8 cellular contexts compared by ENCODE assay signal in genomic region chr3:11803977-11804903, GRCh38. TPM values are rescaled to one million over a fixed set of nuclear protein-coding genes. Genes with fewer than 3 reads are reported as not detected.
A peak's percentile ranks its signal among the peaks of the same experiment; 100 is the strongest.
DNase-seq lines count a peak whose midpoint lies in the region; ATAC-seq and TF ChIP-seq lines count a peak whose summit lies in the region.

No MANE protein-coding gene starts in this region.

- no peaks in the 10 kb centered on the region for H3K27me3 ChIP-seq in neuronal stem cell (ENCODE audit: control insufficient read depth in 3 of 3, insufficient read depth in 3 of 3, low read depth in 1 of 3, low read length in 3 of 3)

- H3K23ac ChIP-seq in neuronal stem cell (ENCODE audit: low read depth, low read length, poor library complexity), result no peak overlapping the region

- DNase-seq in T-helper 2 cell, result peak in 3 of 5 experiments; percentile 10 to 81 (median 10)
- DNase-seq in T-helper 2 cell treated with Interferon-gamma antibody and Interleukin-4, amounts not matched to agents 5 μg/mL and 100 μg/mL, for 36 hours (ENCODE audit: low spot score), result no peak
- peak; percentile 61 for DNase-seq in NCI-H69 (lab: John Stamatoyannopoulos, UW)
- peak; percentile 16 for DNase-seq in activated T-cell treated with anti-CD3 and anti-CD28 coated beads for 24 hours (ENCODE audit: low read depth)
- peak; percentile 73 for DNase-seq in fibroblast of the aortic adventitia (ENCODE audit: low read depth)
- peak; percentile 21 for DNase-seq in neuronal stem cell (ENCODE audit: low spot score)

- no peak overlapping the region for H2AK5ac ChIP-seq in neuronal stem cell (ENCODE audit: low read depth, low read length)

- H3K36me3 Mint-ChIP-seq in T-helper 2 cell treated with Interferon-gamma antibody and Interleukin-4, amounts not matched to agents 5 μg/mL and 100 μg/mL, for 36 hours (ENCODE audit: low read depth), result peaks cover 74% of the 10 kb centered on the region

- peak; percentile 73 for TF ChIP-seq CTCF in fibroblast of the aortic adventitia (IDR thresholded peaks at IDR 0.05; ENCODE audit: insufficient read depth, low read length)

- H4K8ac ChIP-seq in neuronal stem cell (ENCODE audit: low read depth, low read length), result no peak overlapping the region

- H2BK15ac ChIP-seq in neuronal stem cell (ENCODE audit: low read length), result no peak overlapping the region

- no peaks in the 10 kb centered on the region for H3K79me1 ChIP-seq in neuronal stem cell (ENCODE audit: low read depth, low read length)

- no CpG with 5 or more reads among the region's 2 CpGs for WGBS in neuronal stem cell (ENCODE audit: extremely low coverage in 2 of 2, insufficient read length in 2 of 2, insufficient replicate concordance in 1 of 2), 2 donors

- H3K4me3 ChIP-seq in fibroblast of the aortic adventitia (ENCODE audit: low read depth, low read length) (no peak overlapping the region), neuronal stem cell (ENCODE audit: low read length in 2 of 2) (no peak overlapping the region)

- H3K27ac Mint-ChIP-seq in T-helper 2 cell treated with Interferon-gamma antibody and Interleukin-4, amounts not matched to agents 5 μg/mL and 100 μg/mL, for 36 hours, result no peak overlapping the region

- no peak overlapping the region for H3K18ac ChIP-seq in neuronal stem cell (ENCODE audit: low read length)

- no peaks in the 10 kb centered on the region for H3K4me1 ChIP-seq in neuronal stem cell (ENCODE audit: control insufficient read depth in 2 of 2, insufficient read depth in 1 of 2, low read depth in 1 of 2, low read length in 2 of 2)

- no peak overlapping the region for H3K27ac ChIP-seq in neuronal stem cell (replicated peaks; ENCODE audit: low read length)

- H2BK5ac ChIP-seq in neuronal stem cell (ENCODE audit: low read length), result no peak overlapping the region

- no peak overlapping the region for H3K14ac ChIP-seq in neuronal stem cell (ENCODE audit: low read length)

- no peak overlapping the region for H3K4me2 ChIP-seq in neuronal stem cell (ENCODE audit: insufficient read depth, low read length, poor library complexity, severe bottlenecking)

- peaks cover 29% of the 10 kb centered on the region for H3K4me1 Mint-ChIP-seq in T-helper 2 cell treated with Interferon-gamma antibody and Interleukin-4, amounts not matched to agents 5 μg/mL and 100 μg/mL, for 36 hours (ENCODE audit: low read depth)

- H3K9me3 Mint-ChIP-seq in T-helper 2 cell treated with Interferon-gamma antibody and Interleukin-4, amounts not matched to agents 5 μg/mL and 100 μg/mL, for 36 hours, result peaks cover 19% of the 10 kb centered on the region

- ATAC-seq in HG02759 (IDR thresholded peaks at IDR 0.05; ENCODE audit: unreplicated experiment) (peak; percentile 40), HG03045 (IDR thresholded peaks at IDR 0.05; ENCODE audit: unreplicated experiment) (no peak)

- peaks cover 0 to 22% of the 10 kb centered on the region in 2 donors for H3K9me3 ChIP-seq in neuronal stem cell (replicated peaks in 1 of 2; ENCODE audit: control insufficient read depth in 2 of 2, insufficient read depth in 1 of 2, low read depth in 1 of 2, low read length in 2 of 2)

- H2BK120ac ChIP-seq in neuronal stem cell (ENCODE audit: low read depth, low read length), result no peak overlapping the region

- no peak overlapping the region for H2BK12ac ChIP-seq in neuronal stem cell (ENCODE audit: low read length)

- H3K36me3 ChIP-seq in neuronal stem cell (replicated peaks in 1 of 2; ENCODE audit: control insufficient read depth in 2 of 2, insufficient read depth in 2 of 2, low read length in 2 of 2), result peaks cover 10 to 86% of the 10 kb centered on the region in 2 donors

- no peak overlapping the region for H3K9ac ChIP-seq in neuronal stem cell (ENCODE audit: low read depth, low read length, poor library complexity)

- no peak overlapping the region for H3K4me3 Mint-ChIP-seq in T-helper 2 cell treated with Interferon-gamma antibody and Interleukin-4, amounts not matched to agents 5 μg/mL and 100 μg/mL, for 36 hours

- no peak overlapping the region for H3K4ac ChIP-seq in neuronal stem cell (ENCODE audit: low read length)

- H3K27me3 Mint-ChIP-seq in T-helper 2 cell treated with Interferon-gamma antibody and Interleukin-4, amounts not matched to agents 5 μg/mL and 100 μg/mL, for 36 hours (ENCODE audit: low read depth), result no peaks in the 10 kb centered on the region

- no peak overlapping the region for H2AFZ ChIP-seq in neuronal stem cell (ENCODE audit: low read length)

- H4K91ac ChIP-seq in neuronal stem cell (ENCODE audit: low read depth, low read length, poor library complexity), result no peak overlapping the region

RNA-seq across cellular contexts. Expression of gene TAMM41, which starts 42.4 kb away (rescaled TPM):
- total RNA-seq in fibroblast of the aortic adventitia (ENCODE audit: low replicate concordance), result 8.6 and 11.8 TPM in 2 replicates
- 24.9 TPM for polyA plus RNA-seq in neuronal stem cell (2013, experiment 1 of 2)
- polyA plus RNA-seq in neuronal stem cell (2013, experiment 2 of 2), result 26.9 TPM
